ENCODE assay signal across 7 cellular contexts in the genomic region with DNA sequence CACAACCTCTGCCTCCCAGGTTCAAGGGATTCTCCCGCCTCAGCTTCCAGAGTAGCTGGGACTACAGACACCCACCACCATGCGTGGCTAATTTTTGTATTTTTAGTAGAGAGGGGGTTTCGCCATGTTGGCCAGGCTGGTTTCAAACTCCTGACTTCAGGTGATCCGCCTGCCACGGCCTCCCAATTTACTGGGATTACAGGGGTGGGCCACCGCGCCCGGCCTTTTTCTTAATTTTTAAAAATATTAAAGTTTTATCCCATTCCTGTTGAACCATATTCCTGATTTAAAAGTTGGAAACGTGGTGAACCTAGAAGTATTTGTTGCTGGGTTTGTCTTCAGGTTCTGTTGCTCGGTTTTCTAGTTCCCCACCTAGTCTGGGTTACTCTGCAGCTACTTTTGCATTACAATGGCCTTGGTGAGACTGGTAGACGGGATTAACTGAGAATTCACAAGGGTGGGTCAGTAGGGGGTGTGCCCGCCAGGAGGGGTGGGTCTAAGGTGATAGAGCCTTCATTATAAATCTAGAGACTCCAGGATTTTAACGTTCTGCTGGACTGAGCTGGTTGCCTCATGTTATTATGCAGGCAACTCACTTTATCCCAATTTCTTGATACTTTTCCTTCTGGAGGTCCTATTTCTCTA. TPM values are rescaled to one million over a fixed set of nuclear protein-coding genes. Genes with fewer than 3 reads are reported as not detected.
"Had no signal": no experiment of that assay in that cellular context is flagged by ENCODE, and none has a peak within 500 bp of the region (broad histone marks: within the 10 kb centered on the region; RNA-seq: fewer than 3 reads in every experiment).

A gene (plus strand): TSS at position 519 of the 645 bp plus-strand sequence. CDS start 213 bp downstream, outside the sequence.

RNA-seq across cellular contexts. Expression of the gene that starts here (rescaled TPM):
- total RNA-seq: cardiac septum; dermis blood vessel endothelial cell; natural killer cell treated with Interleukin-12 subunit alpha and Interleukin-12 subunit beta and Interleukin-15 and Interleukin-18, amount 100 ng/mL, for 72 hours; osteoblast; temporal lobe; upper lobe of right lung had no signal
- polyA plus RNA-seq: psoas muscle had no signal
